10 cellular contexts compared by ENCODE assay signal in the genomic region with DNA sequence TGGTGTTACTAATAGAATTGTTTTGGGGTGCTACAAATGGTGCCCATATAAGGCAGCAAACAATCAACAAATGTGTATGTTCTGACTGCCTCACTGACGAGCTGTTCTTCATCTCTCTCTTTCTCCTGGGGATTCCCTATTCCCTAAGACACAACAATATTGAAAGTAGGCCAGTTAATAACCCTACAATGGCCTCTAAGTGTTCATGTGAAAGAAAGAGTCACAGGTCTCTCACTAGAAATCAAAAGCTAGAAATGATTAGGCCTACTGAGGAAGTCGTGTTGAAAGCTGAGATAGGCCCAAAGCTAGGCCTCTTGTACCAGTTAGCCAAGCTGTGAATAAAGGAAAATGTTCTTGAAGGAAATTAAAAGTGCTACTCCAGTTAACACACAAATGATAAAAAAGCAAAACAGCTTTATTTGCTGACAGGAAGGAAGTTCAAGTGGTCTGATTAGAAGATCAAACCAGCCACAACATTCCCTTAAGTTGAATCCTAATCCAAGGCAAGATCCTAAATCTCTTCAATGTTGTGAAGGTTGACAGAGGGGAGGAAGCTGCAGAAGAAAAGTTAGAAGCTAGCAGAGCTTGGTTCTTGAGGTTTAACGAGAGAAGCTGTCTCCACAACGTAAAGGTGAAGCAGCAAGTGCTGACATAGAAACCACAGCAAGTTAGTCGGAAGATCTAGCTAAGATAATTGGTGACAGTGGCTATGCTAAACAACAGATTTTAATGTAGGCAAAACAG. TPM values are rescaled to one million over a fixed set of nuclear protein-coding genes. Genes with fewer than 3 reads are reported as not detected.
DNase-seq lines count a peak whose midpoint lies in the region; ATAC-seq, FAIRE-seq and TF ChIP-seq lines count a peak whose summit lies in the region.
"Had no signal": no experiment of that assay in that cellular context is flagged by ENCODE, and none has a peak within 500 bp of the region (broad histone marks: within the 10 kb centered on the region; RNA-seq: fewer than 3 reads in every experiment).

No MANE protein-coding gene starts in this region.

- no peak overlapping the region for H3K4ac ChIP-seq in IMR-90 (ENCODE audit: low read depth, low read length)

- H3K23ac ChIP-seq in IMR-90 (ENCODE audit: low read depth, low read length): no peak overlapping the region

- no peak for TF ChIP-seq EP300 in K562 (IDR thresholded peaks at IDR 0.05; ENCODE audit: low read length)

- no peak overlapping the region; the same call in 1 of the 2 replicates for H3K14ac ChIP-seq in IMR-90 (replicated peaks; ENCODE audit: low read depth, low read length)

- FAIRE-seq in K562 (lab: Jason Lieb, UNC): peak; percentile 32

- no peaks in the 10 kb centered on the region for H3K9me3 ChIP-seq in DND-41 (ENCODE audit: insufficient read depth, low read length, severe bottlenecking)
- H3K9me3 ChIP-seq in IMR-90 (ENCODE audit: control insufficient read depth, insufficient read depth, low read length): no peaks in the 10 kb centered on the region
- H3K9me3 ChIP-seq in K562 (replicated peaks; ENCODE audit: control insufficient read depth, insufficient read depth, low read depth, low read length): no peaks in the 10 kb centered on the region
- no peaks in the 10 kb centered on the region for H3K9me3 ChIP-seq in osteoblast (ENCODE audit: low read depth, low read length)

- no peak overlapping the region for H3K56ac ChIP-seq in IMR-90 (ENCODE audit: extremely low read depth, insufficient read depth, low read length)

- H3K4me3 ChIP-seq in DND-41 (ENCODE audit: low read depth in 1 of 2, low read length in 2 of 2) (no peak overlapping the region), IMR-90 (ENCODE audit: insufficient read depth, low read depth, low read length) (no peak overlapping the region), K562 (no peak overlapping the region), osteoblast (ENCODE audit: insufficient read depth, low read length) (no peak overlapping the region), lower leg skin (ENCODE audit: low read depth, poor library complexity, severe bottlenecking) (no peak overlapping the region)
- H3K4me3 ChIP-seq: neural progenitor cell had no signal

- no peak overlapping the region for H3K18ac ChIP-seq in IMR-90 (ENCODE audit: low read depth, low read length)

- intact Hi-C loops in IMR-90 (cut with micrococcal nuclease) (no loop called here), K562 (cut with micrococcal nuclease) (no loop called here), lower leg skin (cut with DNase I; ENCODE audit: low total_unique reads) (no loop called here)

- dilution Hi-C loops in IMR-90 (cut with HindIII; ENCODE audit: low sequenced_read_pairs, unreplicated experiment): no loop called here

- H4K20me1 ChIP-seq in DND-41 (ENCODE audit: insufficient read depth, low read length) (peaks cover 27% of the 10 kb centered on the region), IMR-90 (ENCODE audit: insufficient read depth, low read length) (peaks cover 81% of the 10 kb centered on the region), K562 (replicated peaks; ENCODE audit: control insufficient read depth, insufficient read depth, low read length) (0 out of 2 replicates have a peak, but pooled peaks cover 6% of the 10 kb centered on the region), osteoblast (ENCODE audit: insufficient read depth, low read length) (peaks cover 41% of the 10 kb centered on the region)

- H2BK15ac ChIP-seq in IMR-90 (ENCODE audit: low read depth, low read length): no peak overlapping the region; the same call in 2 of the 3 replicates

- H3K27me3 ChIP-seq in DND-41 (ENCODE audit: insufficient read depth, low read length, poor library complexity) (no peaks in the 10 kb centered on the region), IMR-90 (ENCODE audit: control insufficient read depth, insufficient read depth, low read length) (no peaks in the 10 kb centered on the region), K562 (ENCODE audit: control insufficient read depth in 2 of 2, insufficient read depth in 2 of 2, low read length in 2 of 2) (no peaks in the 10 kb centered on the region), osteoblast (ENCODE audit: insufficient read depth, low read length) (no peaks in the 10 kb centered on the region)
- H3K27me3 ChIP-seq: neural progenitor cell had no signal

- H4K8ac ChIP-seq in IMR-90 (ENCODE audit: low read depth in 2 of 2, low read length in 2 of 2): peak overlapping the region in 1 of 2 experiments; percentile 4; a peak in 1 of 4 replicates

- no peak overlapping the region for H2AFZ ChIP-seq in DND-41 (ENCODE audit: low read depth, low read length)
- no peak overlapping the region for H2AFZ ChIP-seq in IMR-90 (replicated peaks; ENCODE audit: low read length, poor library complexity)
- H2AFZ ChIP-seq in K562 (ENCODE audit: low read depth, low read length): peak overlapping the region; percentile 72
- H2AFZ ChIP-seq in osteoblast (ENCODE audit: low read length): no peak overlapping the region
- H2AFZ ChIP-seq: neural progenitor cell had no signal

- CTCF ChIA-PET in IMR-90 (lab: Yijun Ruan, JAX): no interaction called here
- CTCF ChIA-PET in K562 (lab: Yijun Ruan, JAX; ENCODE audit: low intra/inter-chr PET ratio): no interaction called here

- no peak overlapping the region for H2BK20ac ChIP-seq in IMR-90 (ENCODE audit: low read depth, low read length)

- H3K27ac ChIP-seq in DND-41 (ENCODE audit: low read length) (peak overlapping the region; percentile 82), IMR-90 (ENCODE audit: insufficient read depth, low read length) (no peak overlapping the region), K562 (ENCODE audit: extremely low read depth, low read depth, low read length) (no peak overlapping the region), osteoblast (ENCODE audit: low read depth, low read length) (peak overlapping the region; percentile 15)
- H3K27ac ChIP-seq: neural progenitor cell had no signal

- H3K4me1 ChIP-seq in DND-41 (ENCODE audit: insufficient read depth, low read length): peaks cover 65% of the 10 kb centered on the region
- peaks cover 23% of the 10 kb centered on the region for H3K4me1 ChIP-seq in IMR-90 (ENCODE audit: control insufficient read depth, insufficient read depth, low read length)
- peaks cover 31 to 37% of the 10 kb centered on the region in 2 experiments for H3K4me1 ChIP-seq in K562 (replicated peaks in 1 of 2; ENCODE audit: control insufficient read depth in 2 of 2, insufficient read depth in 2 of 2, low read length in 2 of 2)
- H3K4me1 ChIP-seq in osteoblast (ENCODE audit: insufficient read depth, low read length): peaks cover 10% of the 10 kb centered on the region

- H2AK9ac ChIP-seq in IMR-90 (replicated peaks; ENCODE audit: low read depth, low read length, poor library complexity): no peak overlapping the region

- BruUV-seq in IMR-90 (replicated peaks; lab: Mats Ljungman, UMichigan) (TSS peak; percentile 10), K562 (replicated peaks; lab: Mats Ljungman, UMichigan) (no TSS peak)

- H3K9ac ChIP-seq in DND-41 (ENCODE audit: low read depth, low read length) (peak overlapping the region; percentile 33), IMR-90 (ENCODE audit: low read depth, low read length) (no peak overlapping the region), K562 (ENCODE audit: insufficient read depth in 1 of 2, low read depth in 2 of 2, low read length in 2 of 2) (no peak overlapping the region; a peak in 1 of 4 replicates)
- H3K9ac ChIP-seq: neural progenitor cell had no signal

- H3K79me1 ChIP-seq in IMR-90 (ENCODE audit: low read depth in 1 of 2, low read length in 2 of 2): peaks cover 20 to 85% of the 10 kb centered on the region in 2 experiments

- H4K91ac ChIP-seq in IMR-90 (ENCODE audit: insufficient read depth, low read depth, low read length): no peak overlapping the region

- 0 out of 2 replicates have a peak overlapping the region, but pooled peaks have one; percentile 10 for H2AK5ac ChIP-seq in IMR-90 (ENCODE audit: low read depth, low read length)

- no peak overlapping the region for H2BK120ac ChIP-seq in IMR-90 (ENCODE audit: low read depth, low read length)

- in situ Hi-C loops in IMR-90 (cut with MboI; ENCODE audit: low sequenced_read_pairs) (no loop called here), K562 (cut with MboI) (no loop called here), GM13977 (cut with MboI; ENCODE audit: low pct_unique_long_range_greater_than_20kb, low sequenced_read_pairs, unreplicated experiment) (no loop called here)

- WGBS in IMR-90 (ENCODE audit: extremely low coverage in 2 of 2, insufficient read length in 1 of 2), 2 experiments: 98% methylated on average over 3 of the region's 5 CpGs; no CpG with 5 or more reads in 1 of the 2 experiments
- 28% methylated on average over 5 of the region's 5 CpGs for WGBS in K562 (ENCODE audit: insufficient coverage, low coverage, missing lambda C conversion rate)
- 47 to 50% methylated on average over 5 of the region's 5 CpGs for WGBS in lower leg skin, 2 donors

- ATAC-seq in DND-41 (ENCODE audit: insufficient read depth, low read depth) (peak; percentile 79), IMR-90 (ENCODE audit: low read depth) (no peak), K562 (no peak)

- H3K36me3 ChIP-seq in DND-41 (ENCODE audit: insufficient read depth, low read length): peaks cover 7% of the 10 kb centered on the region
- H3K36me3 ChIP-seq in IMR-90 (ENCODE audit: control insufficient read depth, insufficient read depth, low read length): no peaks in the 10 kb centered on the region; the same call in 1 of the 2 replicates
- H3K36me3 ChIP-seq in K562 (ENCODE audit: control insufficient read depth, insufficient read depth, low read length): no peaks in the 10 kb centered on the region
- no peaks in the 10 kb centered on the region for H3K36me3 ChIP-seq in osteoblast (ENCODE audit: insufficient read depth, low read length)
- H3K36me3 ChIP-seq: neural progenitor cell had no signal

- H3K9me1 ChIP-seq in IMR-90 (ENCODE audit: insufficient read depth, low read length) (peaks cover 22% of the 10 kb centered on the region), K562 (ENCODE audit: control insufficient read depth, insufficient read depth, low read length) (no peaks in the 10 kb centered on the region)

- H4K5ac ChIP-seq in IMR-90 (ENCODE audit: low read depth, low read length): no peak overlapping the region

- H2BK5ac ChIP-seq in IMR-90 (ENCODE audit: low read depth, low read length, poor library complexity, severe bottlenecking): peak overlapping the region; percentile 4

- DNase-seq in DND-41 (peak; percentile 49), IMR-90 (no peak), K562 (ENCODE audit: extremely low read depth in 1 of 4, low spot score in 3 of 4) (no peak), osteoblast (ENCODE audit: insufficient read length, low spot score, missing footprints) (no peak), HCEC 1CT (no peak), GM13977 (ENCODE audit: low spot score) (no peak), AML-193 (lab: John Stamatoyannopoulos, UW) (no peak), lower leg skin (ENCODE audit: low spot score in 2 of 2) (no peak)
- DNase-seq: NCI-H510A had no signal

- TF ChIP-seq RAD21 in IMR-90 (IDR thresholded peaks at IDR 0.05; ENCODE audit: low read length) (no peak), K562 (CRISPR knock-in tag; conservative IDR thresholded peaks at IDR 0.05 in 1 of 2, IDR thresholded peaks at IDR 0.05 in 1 of 2) (no peak)

- TF ChIP-seq POLR2A in IMR-90 (IDR thresholded peaks at IDR 0.05; ENCODE audit: low read depth, low read length): no peak
- TF ChIP-seq POLR2A in K562 (conservative IDR thresholded peaks at IDR 0.05): no peak
- TF ChIP-seq POLR2A in lower leg skin (IDR thresholded peaks at IDR 0.05): no peak

- POLR2A ChIA-PET in IMR-90 (lab: Charles Lee; ENCODE audit: unreplicated experiment) (no interaction called here), K562 (lab: Yijun Ruan, JAX) (interaction anchor here (0.6 to 2.8 kb wide), 10 partner anchors 9 to 136 kb away, joined by 3 to 9 read pairs (median 4); partner anchors contain the start of gene ATP2B4)

- no peak for TF ChIP-seq CTCF in DND-41 (IDR thresholded peaks at IDR 0.05; ENCODE audit: borderline replicate concordance, extremely low read depth, low read length, poor library complexity, severe bottlenecking)
- TF ChIP-seq CTCF in IMR-90 (conservative IDR thresholded peaks at IDR 0.05; ENCODE audit: low read depth, low read length): no peak
- TF ChIP-seq CTCF in K562 (IDR thresholded peaks at IDR 0.05 in 2 of 3, conservative IDR thresholded peaks at IDR 0.05 in 1 of 3; ENCODE audit: insufficient read depth in 2 of 3, low read depth in 1 of 3, low read length in 3 of 3): no peak
- TF ChIP-seq CTCF in osteoblast (IDR thresholded peaks at IDR 0.05; ENCODE audit: extremely low read depth, low read depth, low read length): no peak
- TF ChIP-seq CTCF in GM13977 (IDR thresholded peaks at IDR 0.05; ENCODE audit: extremely low read depth, insufficient read depth, missing control alignments): no peak
- TF ChIP-seq CTCF in lower leg skin (IDR thresholded peaks at IDR 0.05): no peak

- H3K79me2 ChIP-seq in DND-41 (ENCODE audit: insufficient read depth, low read length) (peaks cover 92% of the 10 kb centered on the region), K562 (ENCODE audit: control insufficient read depth, insufficient read depth, low read length) (no peaks in the 10 kb centered on the region), osteoblast (ENCODE audit: insufficient read depth, low read length) (peaks cover 97% of the 10 kb centered on the region)

- peak overlapping the region; percentile 22 for H3K4me2 ChIP-seq in DND-41 (ENCODE audit: insufficient read depth, low read length)
- no peak overlapping the region for H3K4me2 ChIP-seq in IMR-90 (ENCODE audit: low read depth, low read length)
- no peak overlapping the region for H3K4me2 ChIP-seq in K562 (ENCODE audit: insufficient read depth, low read length)
- H3K4me2 ChIP-seq in osteoblast (ENCODE audit: insufficient read depth, low read length): no peak overlapping the region
- H3K4me2 ChIP-seq: neural progenitor cell had no signal

RNA-seq across cellular contexts. Expression of gene ATP2B4, which starts 26.3 kb away (rescaled TPM):
- total RNA-seq in IMR-90 (2012; rRNA removed) (290 and 311 TPM in 2 replicates), K562 (2014; rRNA removed) (15.6 and 16.2 TPM in 2 replicates), K562 (2014; rRNA removed; fragmentation: Illumina TruSeq; extraction: Trizol) (18.2 and 19.7 TPM in 2 replicates), K562 (2015; rRNA removed; fragmentation: Illumina TruSeq; extraction: Trizol) (22.8 and 24.3 TPM in 2 replicates), K562 (2021) (24.2 and 26.3 TPM in 2 replicates), osteoblast (112 and 124 TPM in 2 replicates), lower leg skin (100 to 1,000 TPM; 128 to 140 (median 132) TPM)
- polyA plus RNA-seq in IMR-90 (2012; rRNA removed) (172 TPM in 2 replicates), K562 (2011; rRNA removed) (38.5 and 40.6 TPM in 2 replicates), K562 (2014; fragmentation: Illumina TruSeq; extraction: Trizol) (24.4 and 28.7 TPM in 2 replicates), K562 (2014; fragmentation: Nextera tagmentation; extraction: Ambion mirVana) (10 to 100 TPM; 10.3 to 11.3 TPM), K562 (2014; rRNA removed) (20.2 and 21.7 TPM in 2 replicates)
- polyA plus RNA-seq in IMR-90 (2012; cell fraction: cytosol; rRNA removed): 65.5 and 87.1 TPM in 2 replicates
- 90.6 and 259 TPM in 2 replicates for polyA plus RNA-seq in IMR-90 (2012; cell fraction: nucleus; rRNA removed; ENCODE audit: low replicate concordance)
- total RNA-seq in K562 (2011; cell fraction: chromatin; rRNA removed; ENCODE audit: low replicate concordance): 99.9 and 127 TPM in 2 replicates
- 72.9 and 73.4 TPM in 2 replicates for total RNA-seq in K562 (2011; cell fraction: nucleolus; rRNA removed)
- total RNA-seq in K562 (2011; cell fraction: nucleoplasm; rRNA removed): 89.0 and 95.0 TPM in 2 replicates
- polyA plus RNA-seq in K562 (2011; cell fraction: cytosol; rRNA removed): 22.6 and 31.8 TPM in 2 replicates
- polyA plus RNA-seq in K562 (2011; cell fraction: nucleus; rRNA removed): 65.0 and 81.5 TPM in 2 replicates
- 19.0 and 22.9 TPM in 2 replicates for polyA plus RNA-seq in K562 (2012)
- 90.3 and 109 TPM in 2 replicates for polyA minus RNA-seq in K562 (2011; rRNA and poly(A)+ RNA removed)
- 46.4 and 53.4 TPM in 2 replicates for polyA minus RNA-seq in K562 (2011; cell fraction: cytosol; rRNA and poly(A)+ RNA removed)
- 27.2 and 48.3 TPM in 2 replicates for polyA minus RNA-seq in K562 (2011; cell fraction: nucleus; rRNA and poly(A)+ RNA removed)

Comparison
In these comparisons a context has a peak if more than half of its experiments do, and no peak if none do; other contexts are left out.
1. H3K27ac ChIP-seq: peak in DND-41 (single experiment) and osteoblast (single experiment); none in IMR-90 (single experiment) and K562 (single experiment).